Comparison of ENCODE assay signal across 8 cellular contexts in the genomic region with DNA sequence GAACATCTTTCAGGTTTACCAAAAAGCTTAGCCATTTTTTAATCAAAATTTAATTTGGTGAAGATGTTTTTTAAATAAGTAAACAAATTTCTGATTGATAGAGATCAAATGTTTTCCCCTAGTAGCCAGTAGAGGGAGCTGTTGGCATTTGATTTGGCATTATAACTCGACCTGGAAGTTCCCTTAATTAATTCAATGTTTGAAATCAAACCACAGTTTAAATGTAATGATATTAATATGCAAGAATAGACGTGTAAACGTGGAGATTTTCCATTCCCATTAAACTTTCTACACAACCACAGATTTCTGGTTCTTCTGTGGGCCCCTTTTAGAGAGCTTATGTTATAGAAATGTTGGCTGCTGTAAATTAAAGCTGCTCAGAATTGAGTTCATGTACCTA.
DNase-seq lines count a peak whose midpoint lies in the region; ATAC-seq, FAIRE-seq and TF ChIP-seq lines count a peak whose summit lies in the region.

No MANE protein-coding gene starts in this region.

- H3K27me3 Mint-ChIP-seq in neural progenitor cell (ENCODE audit: insufficient read depth, low read depth) = no peaks in the 10 kb centered on the region
- H3K27me3 Mint-ChIP-seq in activated T-cell treated with anti-CD3 and anti-CD28 coated beads, Interleukin-2, amount 50 U/mL, for 4 hours (ENCODE audit: low read depth) = no peaks in the 10 kb centered on the region

- FAIRE-seq in D721Med (lab: Jason Lieb, UNC) = peak; percentile 77

- H3K4me2 ChIP-seq in IMR-90 (ENCODE audit: low read depth, low read length) = no peak overlapping the region
- H3K4me2 ChIP-seq in PC-9 = no peak overlapping the region
- H3K4me2 ChIP-seq in neural progenitor cell = no peak overlapping the region

- no peak overlapping the region for H4K91ac ChIP-seq in IMR-90 (ENCODE audit: insufficient read depth, low read depth, low read length)

- DNase-seq in D721Med (ENCODE audit: insufficient read length, low spot score) = no peak
- DNase-seq in IMR-90 = peak; percentile 50
- DNase-seq in PC-9 = peak in 1 of 2 experiments; percentile 5
- DNase-seq in epithelial cell of proximal tubule (ENCODE audit: low read depth) = peak; percentile 35
- DNase-seq in neural progenitor cell (ENCODE audit: low spot score) = peak; percentile 60
- no peak for DNase-seq in OCI-M2 (lab: John Stamatoyannopoulos, UW; ENCODE audit: unreplicated experiment)
- DNase-seq in activated T-cell treated with anti-CD3 and anti-CD28 coated beads, Interleukin-2, amount 50 U/mL, for 4 hours = no peak

- H3K18ac ChIP-seq in IMR-90 (ENCODE audit: low read depth, low read length) = no peak overlapping the region

- no peak overlapping the region for H3K27ac Mint-ChIP-seq in neural progenitor cell

- intact Hi-C loops in IMR-90 (cut with micrococcal nuclease) (loop anchor here (1.0 to 10.0 kb wide), 7 partner anchors 75 to 1337 kb away; no protein-coding TSS in a partner anchor), PC-9 (cut with micrococcal nuclease; ENCODE audit: unreplicated experiment) (loop anchor here (2.0 to 5.0 kb wide), 4 partner anchors 710 to 1341 kb away; no protein-coding TSS in a partner anchor)

- H3K23ac ChIP-seq in IMR-90 (ENCODE audit: low read depth, low read length) = no peak overlapping the region

- H4K5ac ChIP-seq in IMR-90 (ENCODE audit: low read depth, low read length) = no peak overlapping the region

- peaks cover 33% of the 10 kb centered on the region for H3K4me1 Mint-ChIP-seq in neural progenitor cell
- H3K4me1 Mint-ChIP-seq in activated T-cell treated with anti-CD3 and anti-CD28 coated beads, Interleukin-2, amount 50 U/mL, for 4 hours (ENCODE audit: low read depth) = no peaks in the 10 kb centered on the region

- in situ Hi-C loops in IMR-90 (cut with MboI; ENCODE audit: low sequenced_read_pairs) = loop anchor here (10.0 kb wide), 1 partner anchor 927 kb away; no protein-coding TSS in a partner anchor

- H3K79me2 ChIP-seq in PC-9 (ENCODE audit: low read depth) (no peaks in the 10 kb centered on the region), neural progenitor cell (ENCODE audit: low read depth) (no peaks in the 10 kb centered on the region)

- dilution Hi-C loops in IMR-90 (cut with HindIII; ENCODE audit: low sequenced_read_pairs, unreplicated experiment) = loop anchor here (25.0 kb wide), 1 partner anchor 1010 kb away; no protein-coding TSS in a partner anchor

- H3K36me3 Mint-ChIP-seq in neural progenitor cell = no peaks in the 10 kb centered on the region
- H3K36me3 Mint-ChIP-seq in activated T-cell treated with anti-CD3 and anti-CD28 coated beads, Interleukin-2, amount 50 U/mL, for 4 hours (ENCODE audit: insufficient read depth) = no peaks in the 10 kb centered on the region

- no peak for TF ChIP-seq POLR2A in IMR-90 (IDR thresholded peaks at IDR 0.05; ENCODE audit: low read depth, low read length)

- no CpG with 5 or more reads among the region's 3 CpGs for WGBS in IMR-90 (ENCODE audit: extremely low coverage in 2 of 2, insufficient read length in 1 of 2), 2 experiments

- no peaks in the 10 kb centered on the region for H3K79me1 ChIP-seq in IMR-90 (ENCODE audit: low read depth in 1 of 2, low read length in 2 of 2)

- POLR2A ChIA-PET in IMR-90 (lab: Charles Lee; ENCODE audit: unreplicated experiment) = no interaction called here
- POLR2A ChIA-PET in PC-9 (lab: Charles Lee; ENCODE audit: unreplicated experiment) = no interaction called here

- H3K9me2 ChIP-seq in PC-9 (ENCODE audit: insufficient read depth) = no peaks in the 10 kb centered on the region

- ATAC-seq in IMR-90 (ENCODE audit: low read depth) = peak; percentile 42; the same call in 1 of the 2 replicates
- ATAC-seq in activated T-cell treated with anti-CD3 and anti-CD28 coated beads, Interleukin-2, amount 50 U/mL, for 4 hours = no peak
- ATAC-seq in HG03439 (IDR thresholded peaks at IDR 0.05; ENCODE audit: unreplicated experiment) = no peak

- TF ChIP-seq CTCF in D721Med (IDR thresholded peaks at IDR 0.05; ENCODE audit: insufficient read depth, missing control alignments) (peak; percentile 75), IMR-90 (conservative IDR thresholded peaks at IDR 0.05; ENCODE audit: low read depth, low read length) (peak; percentile 71), PC-9 (conservative IDR thresholded peaks at IDR 0.05) (peak; percentile 80), epithelial cell of proximal tubule (conservative IDR thresholded peaks at IDR 0.05; ENCODE audit: low read depth, low read length) (peak; percentile 72), neural progenitor cell (IDR thresholded peaks at IDR 0.05) (peak; percentile 96)

- H4K20me1 ChIP-seq in IMR-90 (ENCODE audit: insufficient read depth, low read length) (no peaks in the 10 kb centered on the region), PC-9 (ENCODE audit: insufficient read depth) (no peaks in the 10 kb centered on the region), neural progenitor cell (ENCODE audit: low read depth) (no peaks in the 10 kb centered on the region)

- TF ChIP-seq RAD21 in IMR-90 (IDR thresholded peaks at IDR 0.05; ENCODE audit: low read length) = peak; percentile 77

- H3K9me1 ChIP-seq in IMR-90 (ENCODE audit: insufficient read depth, low read length) = no peaks in the 10 kb centered on the region

- no peak overlapping the region for H3K4ac ChIP-seq in IMR-90 (ENCODE audit: low read depth, low read length)

- H2AFZ ChIP-seq in IMR-90 (replicated peaks; ENCODE audit: low read length, poor library complexity) = no peak overlapping the region
- no peak overlapping the region for H2AFZ ChIP-seq in PC-9
- no peak overlapping the region for H2AFZ ChIP-seq in neural progenitor cell (replicated peaks)

- BruUV-seq in IMR-90 (replicated peaks; lab: Mats Ljungman, UMichigan) = no TSS peak
- no TSS peak for BruUV-seq in PC-9 (replicated peaks; lab: Mats Ljungman, UMichigan)

- no peak overlapping the region for H3K14ac ChIP-seq in IMR-90 (replicated peaks; ENCODE audit: low read depth, low read length)

- H3K27ac ChIP-seq in IMR-90 (ENCODE audit: insufficient read depth, low read length) = no peak overlapping the region
- no peak overlapping the region for H3K27ac ChIP-seq in PC-9
- no peak overlapping the region for H3K27ac ChIP-seq in neural progenitor cell

- no peak overlapping the region for H3K4me3 ChIP-seq in IMR-90 (ENCODE audit: insufficient read depth, low read depth, low read length)
- H3K4me3 ChIP-seq in PC-9 = no peak overlapping the region
- H3K4me3 ChIP-seq in epithelial cell of proximal tubule (ENCODE audit: low read depth, low read length) = no peak overlapping the region
- H3K4me3 ChIP-seq in neural progenitor cell = no peak overlapping the region

- no peak overlapping the region for H2BK5ac ChIP-seq in IMR-90 (ENCODE audit: low read depth, low read length, poor library complexity, severe bottlenecking)

- H3K4me1 ChIP-seq in IMR-90 (ENCODE audit: control insufficient read depth, insufficient read depth, low read length) = no peaks in the 10 kb centered on the region
- H3K4me1 ChIP-seq in PC-9 (replicated peaks; ENCODE audit: insufficient read depth) = no peaks in the 10 kb centered on the region
- H3K4me1 ChIP-seq in neural progenitor cell = peaks cover 16% of the 10 kb centered on the region

- H3K9ac ChIP-seq in IMR-90 (ENCODE audit: low read depth, low read length) = no peak overlapping the region
- no peak overlapping the region for H3K9ac ChIP-seq in neural progenitor cell

- H2BK15ac ChIP-seq in IMR-90 (ENCODE audit: low read depth, low read length) = no peak overlapping the region

- H2BK20ac ChIP-seq in IMR-90 (ENCODE audit: low read depth, low read length) = no peak overlapping the region

- H3K27me3 ChIP-seq in IMR-90 (ENCODE audit: control insufficient read depth, insufficient read depth, low read length) (peaks cover 15% of the 10 kb centered on the region), PC-9 (ENCODE audit: insufficient read depth, low read depth) (no peaks in the 10 kb centered on the region), neural progenitor cell (no peaks in the 10 kb centered on the region)

- CTCF ChIA-PET in IMR-90 (lab: Yijun Ruan, JAX) = interaction anchor here (0.9 to 1.7 kb wide), 13 partner anchors 9 to 1002 kb away, joined by 3 to 6 read pairs (median 3); no protein-coding TSS in a partner anchor
- CTCF ChIA-PET in PC-9 (lab: Charles Lee) = interaction anchor here (0.7 to 1.1 kb wide), 3 partner anchors 786 to 1006 kb away, joined by 4 to 19 read pairs (median 5); no protein-coding TSS in a partner anchor

- H3K56ac ChIP-seq in IMR-90 (ENCODE audit: extremely low read depth, insufficient read depth, low read length) = no peak overlapping the region

- H2AK5ac ChIP-seq in IMR-90 (ENCODE audit: low read depth, low read length) = no peak overlapping the region

- H3K36me3 ChIP-seq in IMR-90 (ENCODE audit: control insufficient read depth, insufficient read depth, low read length) = no peaks in the 10 kb centered on the region
- no peaks in the 10 kb centered on the region for H3K36me3 ChIP-seq in PC-9 (ENCODE audit: low read depth)
- H3K36me3 ChIP-seq in neural progenitor cell = no peaks in the 10 kb centered on the region

- no peaks in the 10 kb centered on the region for H3K9me3 ChIP-seq in IMR-90 (ENCODE audit: control insufficient read depth, insufficient read depth, low read length)
- H3K9me3 ChIP-seq in PC-9 (ENCODE audit: insufficient read depth, low read depth) = no peaks in the 10 kb centered on the region
- H3K9me3 ChIP-seq in neural progenitor cell (ENCODE audit: low read depth) = no peaks in the 10 kb centered on the region

- H3K9me3 Mint-ChIP-seq in neural progenitor cell = no peaks in the 10 kb centered on the region
- no peaks in the 10 kb centered on the region for H3K9me3 Mint-ChIP-seq in activated T-cell treated with anti-CD3 and anti-CD28 coated beads, Interleukin-2, amount 50 U/mL, for 4 hours

- H2BK120ac ChIP-seq in IMR-90 (ENCODE audit: low read depth, low read length) = no peak overlapping the region

- no peak overlapping the region for H3K4me3 Mint-ChIP-seq in neural progenitor cell
- H3K4me3 Mint-ChIP-seq in activated T-cell treated with anti-CD3 and anti-CD28 coated beads, Interleukin-2, amount 50 U/mL, for 4 hours = no peak overlapping the region

- H2AK9ac ChIP-seq in IMR-90 (replicated peaks; ENCODE audit: low read depth, low read length, poor library complexity) = no peak overlapping the region

- no peak overlapping the region for H4K8ac ChIP-seq in IMR-90 (ENCODE audit: low read depth in 2 of 2, low read length in 2 of 2)

- H3F3A ChIP-seq in PC-9 (ENCODE audit: insufficient read depth, low read depth) (no peaks in the 10 kb centered on the region), neural progenitor cell (ENCODE audit: low read depth) (no peaks in the 10 kb centered on the region)

TF ChIP-seq in IMR-90, 13 proteins besides CTCF, POLR2A, EP300 and RAD21 (continues in another document):
- TF ChIP-seq, protein P1, sequence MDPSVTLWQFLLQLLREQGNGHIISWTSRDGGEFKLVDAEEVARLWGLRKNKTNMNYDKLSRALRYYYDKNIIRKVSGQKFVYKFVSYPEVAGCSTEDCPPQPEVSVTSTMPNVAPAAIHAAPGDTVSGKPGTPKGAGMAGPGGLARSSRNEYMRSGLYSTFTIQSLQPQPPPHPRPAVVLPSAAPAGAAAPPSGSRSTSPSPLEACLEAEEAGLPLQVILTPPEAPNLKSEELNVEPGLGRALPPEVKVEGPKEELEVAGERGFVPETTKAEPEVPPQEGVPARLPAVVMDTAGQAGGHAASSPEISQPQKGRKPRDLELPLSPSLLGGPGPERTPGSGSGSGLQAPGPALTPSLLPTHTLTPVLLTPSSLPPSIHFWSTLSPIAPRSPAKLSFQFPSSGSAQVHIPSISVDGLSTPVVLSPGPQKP (IDR thresholded peaks at IDR 0.05; ENCODE audit: borderline replicate concordance, low read depth, low read length) = no peak

Comparison
In these comparisons a context has a peak if more than half of its experiments do, and no peak if none do; other contexts are left out.
1. DNase-seq: peak in IMR-90 (single experiment), epithelial cell of proximal tubule (single experiment) and neural progenitor cell (single experiment); none in D721Med (single experiment), OCI-M2 (single experiment) and activated T-cell treated with anti-CD3 and anti-CD28 coated beads, Interleukin-2, amount 50 U/mL, for 4 hours (single experiment).
2. Peak in every context shown above with its lines, with median percentiles within 50 percentile points of each other: CTCF ChIP-seq.